12 cellular contexts compared by ENCODE assay signal in genomic region chr4:154049457-154050181, GRCh38.
DNase-seq lines count a peak whose midpoint lies in the region; ATAC-seq and TF ChIP-seq lines count a peak whose summit lies in the region.
"Had no signal": no experiment of that assay in that cellular context is flagged by ENCODE, and none has a peak within 500 bp of the region (broad histone marks: within the 10 kb centered on the region; RNA-seq: fewer than 3 reads in every experiment).

No MANE protein-coding gene starts in this region.

- TF ChIP-seq POLR2A in esophagus squamous epithelium (IDR thresholded peaks at IDR 0.05), result no peak

- H3K27ac ChIP-seq in C4-2B, result no peak overlapping the region
- H3K27ac ChIP-seq in esophagus squamous epithelium, result peak overlapping the region in 2 of 4 donors; percentile 25 to 54
- H3K27ac ChIP-seq: prostate gland had no signal

- TF ChIP-seq CTCF in C4-2B (conservative IDR thresholded peaks at IDR 0.05) (peak; percentile 32), HFFc6 (IDR thresholded peaks at IDR 0.05) (no peak), kidney epithelial cell (IDR thresholded peaks at IDR 0.05; ENCODE audit: insufficient read depth, low read length, poor library complexity, severe bottlenecking) (peak; percentile 27), esophagus squamous epithelium (IDR thresholded peaks at IDR 0.05) (no peak)

- H3K4me1 ChIP-seq in esophagus squamous epithelium, result no peaks in the 10 kb centered on the region
- H3K4me1 ChIP-seq: prostate gland had no signal

- no peak overlapping the region for H3K4me3 Mint-ChIP-seq in HFFc6

- H3K4me3 ChIP-seq in kidney epithelial cell (ENCODE audit: low read depth, low read length) (no peak overlapping the region), esophagus squamous epithelium (no peak overlapping the region)
- H3K4me3 ChIP-seq: prostate gland had no signal

- peaks cover 2% of the 10 kb centered on the region; the same call in 1 of the 2 replicates for H3K27me3 Mint-ChIP-seq in HFFc6 (ENCODE audit: insufficient read depth)

- peaks cover 35% of the 10 kb centered on the region for H3K9me3 Mint-ChIP-seq in HFFc6

- intact Hi-C loops in esophagus squamous epithelium (cut with DNase I), result no loop called here

- H3K36me3 Mint-ChIP-seq in HFFc6 (ENCODE audit: low read depth), result 0 out of 2 replicates have a peak, but pooled peaks cover 6% of the 10 kb centered on the region

- H3K27me3 ChIP-seq in kidney epithelial cell (ENCODE audit: control insufficient read depth, insufficient read depth, low read length) (no peaks in the 10 kb centered on the region), esophagus squamous epithelium (no peaks in the 10 kb centered on the region)

- ATAC-seq in GM21576 (IDR thresholded peaks at IDR 0.05; ENCODE audit: unreplicated experiment), result no peak

- peaks cover 0 to 11% (median 10%) of the 10 kb centered on the region in 3 donors for H3K9me3 ChIP-seq in esophagus squamous epithelium
- H3K9me3 ChIP-seq: prostate gland had no signal

- no peaks in the 10 kb centered on the region for H3K36me3 ChIP-seq in kidney epithelial cell (ENCODE audit: control insufficient read depth, insufficient read depth, low read length)
- no peaks in the 10 kb centered on the region for H3K36me3 ChIP-seq in esophagus squamous epithelium
- H3K36me3 ChIP-seq: prostate gland had no signal

- DNase-seq in HFFc6, result peak; percentile 39
- DNase-seq in amniotic stem cell (lab: John Stamatoyannopoulos, UW), result peak; percentile 57
- DNase-seq in kidney epithelial cell (ENCODE audit: low read depth), result no peak
- DNase-seq in NCI-H2227 treated with DMSO at 0.1 percent for 48 hours (lab: John Stamatoyannopoulos, UW), result no peak
- no peak for DNase-seq in C1 segment of cervical spinal cord (lab: John Stamatoyannopoulos, UW)
- no peak for DNase-seq in esophagus squamous epithelium (lab: John Stamatoyannopoulos, UW)
- DNase-seq: activated CD4-positive, CD25-positive, alpha-beta regulatory T cell; central memory CD4-positive, alpha-beta T cell; NCI-H446 treated with DMSO at 0.1 percent for 48 hours had no signal

- 55 to 63% methylated on average over 6 of the region's 6 CpGs for WGBS in esophagus squamous epithelium, 2 donors

- H3K4me1 Mint-ChIP-seq in HFFc6 (ENCODE audit: low read depth), result no peaks in the 10 kb centered on the region

- no peak overlapping the region for H3K27ac Mint-ChIP-seq in HFFc6

Comparison
In these comparisons a context has a peak if more than half of its experiments do, and no peak if none do; other contexts are left out.
1. CTCF ChIP-seq: peak in C4-2B (single experiment) and kidney epithelial cell (single experiment); none in HFFc6 (single experiment) and esophagus squamous epithelium (0 of 6).
2. DNase-seq: peak in HFFc6 (single experiment) and amniotic stem cell (single experiment); none in kidney epithelial cell (single experiment), NCI-H2227 treated with DMSO at 0.1 percent for 48 hours (single experiment), C1 segment of cervical spinal cord (0 of 14) and esophagus squamous epithelium (single experiment).